ENCODE assay signal across 8 cellular contexts in the genomic region with DNA sequence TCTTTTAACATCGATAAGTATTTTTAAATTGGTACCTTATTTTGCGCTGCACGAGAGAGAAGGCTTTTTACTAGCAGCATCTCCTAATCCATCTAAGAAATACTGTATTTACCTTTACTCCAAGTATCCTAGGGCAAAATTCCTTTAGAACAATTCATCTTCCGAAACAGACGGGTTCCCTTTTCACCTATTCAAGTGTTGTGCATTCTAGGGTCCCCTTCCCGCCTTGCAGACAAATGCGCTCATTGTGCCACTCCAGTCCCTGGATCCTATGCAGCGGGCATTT. TPM values are rescaled to one million over a fixed set of nuclear protein-coding genes. Genes with fewer than 3 reads are reported as not detected.
DNase-seq lines count a peak whose midpoint lies in the region; ATAC-seq and TF ChIP-seq lines count a peak whose summit lies in the region.

No MANE protein-coding gene starts in this region.

- DNase-seq in RKO (ENCODE audit: low spot score) (peak; percentile 65), progenitor cell of endocrine pancreas (ENCODE audit: low spot score, unreplicated experiment) (no peak), NCI-H226 (no peak)

- H3K36me3 ChIP-seq in esophagus (ENCODE audit: control insufficient read depth in 2 of 2, insufficient read depth in 2 of 2, low read length in 1 of 2): peaks cover 0 to 2% of the 10 kb centered on the region in 2 donors

- no peaks in the 10 kb centered on the region for H3K27me3 ChIP-seq in esophagus (ENCODE audit: control insufficient read depth in 1 of 2, insufficient read depth in 2 of 2, low read length in 2 of 2)

- peak overlapping the region; percentile 100 for H3K27ac ChIP-seq in esophagus (ENCODE audit: low read depth in 2 of 2, low read length in 1 of 2)

- H3K4me3 ChIP-seq in GM12875 (ENCODE audit: low read depth, low read length): peak overlapping the region; percentile 44
- peak overlapping the region; percentile 80 to 92 for H3K4me3 ChIP-seq in esophagus (ENCODE audit: low read depth in 1 of 2, low read length in 2 of 2)

- peaks cover 0 to 2% of the 10 kb centered on the region in 2 donors for H3K9me3 ChIP-seq in esophagus (ENCODE audit: control insufficient read depth in 2 of 2, insufficient read depth in 1 of 2, low read depth in 1 of 2, low read length in 1 of 2)

- peak overlapping the region; percentile 92 for H3K27ac Mint-ChIP-seq in progenitor cell of endocrine pancreas

- peak overlapping the region; percentile 81 for H3K4me3 Mint-ChIP-seq in progenitor cell of endocrine pancreas (ENCODE audit: low read depth)

- H3K27me3 Mint-ChIP-seq in progenitor cell of endocrine pancreas: no peaks in the 10 kb centered on the region

- H3K4me1 ChIP-seq in esophagus (ENCODE audit: control insufficient read depth in 2 of 2, insufficient read depth in 2 of 2, low read length in 1 of 2): peaks cover 1 to 3% of the 10 kb centered on the region in 2 donors

- peaks cover 21% of the 10 kb centered on the region for H3K4me1 Mint-ChIP-seq in progenitor cell of endocrine pancreas (ENCODE audit: low read depth)

- ATAC-seq in HG02642 (IDR thresholded peaks at IDR 0.05; ENCODE audit: poor library complexity, unreplicated experiment) (no peak), HG02588 (IDR thresholded peaks at IDR 0.05; ENCODE audit: unreplicated experiment) (no peak), HG03460 (IDR thresholded peaks at IDR 0.05; ENCODE audit: unreplicated experiment) (no peak)

- no peaks in the 10 kb centered on the region for H3K9me3 Mint-ChIP-seq in progenitor cell of endocrine pancreas (ENCODE audit: low read depth)

- peaks cover 4% of the 10 kb centered on the region for H3K36me3 Mint-ChIP-seq in progenitor cell of endocrine pancreas (ENCODE audit: insufficient read depth)

- 23% methylated on average over 8 of the region's 8 CpGs for WGBS in esophagus, 2 donors

- TF ChIP-seq CTCF in GM12875 (IDR thresholded peaks at IDR 0.05; ENCODE audit: borderline replicate concordance, insufficient read depth, low read depth, low read length) (no peak), progenitor cell of endocrine pancreas (IDR thresholded peaks at IDR 0.05; ENCODE audit: unreplicated experiment) (no peak)

RNA-seq across cellular contexts. Expression of a gene that starts 0.7 kb away (rescaled TPM):
- polyA plus RNA-seq in esophagus: 10 to 100 TPM in 1 of 2 donors, 1 to 10 TPM in 1; 9.1 to 10.2 TPM
- 69.5 and 70.2 TPM in 2 replicates for total RNA-seq in progenitor cell of endocrine pancreas
